In the genomic region with DNA sequence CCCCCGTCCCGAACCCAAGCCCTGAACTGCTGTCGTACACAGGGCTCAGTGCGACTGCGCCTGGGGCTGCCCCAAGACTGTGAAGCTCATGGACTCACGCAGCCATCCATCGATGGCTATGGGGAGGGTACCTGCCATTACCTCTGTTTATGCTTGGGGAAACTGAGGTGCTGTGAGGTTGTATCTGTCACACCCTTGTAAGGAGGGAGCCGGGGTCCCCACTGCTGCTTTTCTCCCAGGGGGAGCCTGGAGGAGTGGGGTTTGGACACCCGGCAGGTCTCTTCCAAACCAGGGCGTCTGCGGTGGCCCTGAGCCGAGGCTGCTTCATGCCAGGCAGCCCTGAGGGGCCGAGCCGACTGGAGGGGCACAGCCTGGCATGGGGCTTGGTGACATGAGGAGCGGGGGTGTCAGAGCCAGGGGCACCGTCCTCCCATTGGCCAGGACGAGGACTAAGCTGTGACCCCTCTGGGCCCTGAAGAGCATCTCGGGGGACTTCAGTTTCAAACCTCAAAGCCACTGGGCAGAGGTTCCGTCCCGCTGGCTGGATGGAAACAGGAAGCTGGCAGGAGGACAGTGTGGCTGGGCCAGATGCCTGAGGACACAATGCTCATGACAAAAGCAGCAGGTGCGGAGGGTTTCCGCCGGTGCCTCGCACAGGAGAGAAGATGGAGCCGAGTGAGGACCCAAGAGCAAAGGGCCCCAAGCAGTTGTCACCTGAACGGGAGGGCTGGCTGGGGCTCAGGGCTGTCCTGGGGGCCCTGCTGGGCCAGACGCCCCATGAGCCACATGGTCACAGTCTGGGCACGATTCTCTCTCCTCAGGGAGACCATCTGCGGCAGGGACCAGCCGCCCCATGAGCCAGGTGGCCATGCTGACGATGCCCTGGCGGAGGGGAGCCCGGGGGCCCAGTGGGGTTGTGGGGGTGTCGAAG, we compare ENCODE assay signal across 1 cellular context.
TF ChIP-seq lines count a peak whose summit lies in the region.

No MANE protein-coding gene starts in this region.

TF ChIP-seq in GM12878, 131 proteins besides CTCF, POLR2A, EP300 and RAD21:
- TF ChIP-seq ZBED1 (IDR thresholded peaks at IDR 0.05; ENCODE audit: borderline replicate concordance), result no peak
